In genomic region chr6:152173957-152174356, GRCh38 we compare ENCODE assay signal across 16 cellular contexts.
"Had no signal": no experiment of that assay in that cellular context is flagged by ENCODE, and none has a peak within 500 bp of the region (broad histone marks: within the 10 kb centered on the region; RNA-seq: fewer than 3 reads in every experiment).

No MANE protein-coding gene starts in this region.

- H3K9me3 ChIP-seq: colonic mucosa had no signal

- H3K27me3 ChIP-seq: colonic mucosa, hepatocyte had no signal

- H3K27ac Mint-ChIP-seq: type B pancreatic cell had no signal

- H3K9me3 Mint-ChIP-seq: type B pancreatic cell had no signal

- H3K4me1 ChIP-seq: colonic mucosa had no signal

- H3K27ac ChIP-seq: colonic mucosa, hepatocyte, WERI-Rb-1 had no signal

- H2AFZ ChIP-seq: hepatocyte had no signal

- H3K4me3 ChIP-seq: colonic mucosa, hepatocyte, lung had no signal

- H3K27me3 Mint-ChIP-seq: naive thymus-derived CD8-positive, alpha-beta T cell; type B pancreatic cell had no signal

- DNase-seq: activated CD4-positive, alpha-beta T cell treated with anti-CD3 and anti-CD28 coated beads for 4 hours; activated CD8-positive, alpha-beta memory T cell treated with anti-CD3 and anti-CD28 coated beads for 24 hours; activated gamma-delta T cell; colonic mucosa; effector CD4-positive, alpha-beta T cell; naive thymus-derived CD8-positive, alpha-beta T cell; nucleus accumbens; right cardiac atrium; stimulated activated CD4-positive, alpha-beta T cell treated with anti-CD3 and anti-CD28 coated beads, Interleukin-2, amount 100 ng/mL, for 24 hours; stimulated activated naive CD4-positive, alpha-beta T cell; substantia nigra; T1000; WERI-Rb-1 had no signal

- H3K4me3 Mint-ChIP-seq: naive thymus-derived CD8-positive, alpha-beta T cell; type B pancreatic cell had no signal

- H3K36me3 ChIP-seq: colonic mucosa, WERI-Rb-1 had no signal

- ATAC-seq: naive thymus-derived CD8-positive, alpha-beta T cell; right cardiac atrium had no signal

- H3K4me2 ChIP-seq: hepatocyte had no signal

- H3K79me2 ChIP-seq: hepatocyte had no signal
